1 cellular context compared by ENCODE assay signal in the genomic region with DNA sequence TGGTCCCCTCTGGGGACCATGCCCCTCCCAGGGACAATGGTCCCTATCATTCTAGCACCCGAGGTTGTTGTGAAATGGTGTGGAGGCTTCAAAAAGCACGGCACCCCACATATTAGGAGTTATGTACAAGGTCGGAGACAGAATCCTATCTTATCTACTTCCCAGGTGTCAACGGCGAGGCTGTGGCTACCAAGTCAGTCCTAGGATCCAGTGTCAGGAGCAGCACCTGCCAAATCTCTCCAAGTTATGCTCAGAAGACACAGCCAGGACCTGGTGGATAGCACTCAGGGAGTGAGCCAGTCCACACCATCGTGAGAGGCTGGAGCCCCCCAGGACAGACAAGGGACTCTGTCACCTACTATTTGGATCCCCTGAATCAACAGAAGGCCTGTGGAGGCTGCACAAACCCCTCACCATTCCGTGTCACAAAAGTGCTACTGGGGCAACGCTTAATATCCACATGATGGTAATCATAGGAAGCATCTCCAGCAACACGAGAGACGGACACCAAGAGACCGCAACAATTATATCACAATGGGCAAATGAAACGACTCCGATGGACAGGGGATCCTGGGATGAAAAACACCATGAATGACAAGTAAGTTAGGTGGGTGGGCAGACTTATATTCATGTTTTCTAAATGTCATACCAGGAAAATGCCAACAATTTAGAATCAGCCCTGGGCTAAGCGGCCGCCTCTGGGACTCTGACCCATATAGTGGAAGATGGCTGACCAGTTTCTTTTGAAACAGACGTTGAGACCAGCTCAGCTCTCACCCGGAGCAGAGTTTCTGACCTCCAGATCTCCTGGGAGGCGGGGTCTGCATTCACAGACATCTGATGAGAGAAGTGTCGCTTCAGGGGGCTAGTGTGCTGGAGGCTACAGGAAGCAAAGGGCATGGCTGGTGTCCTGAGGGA.
TF ChIP-seq lines count a peak whose summit lies in the region.

No MANE protein-coding gene starts in this region.

TF ChIP-seq in K562, 482 proteins besides CTCF, POLR2A, EP300 and RAD21 (continued from another document and continues in another):
- TF ChIP-seq ZC3H4 (CRISPR knock-in tag; IDR thresholded peaks at IDR 0.05; ENCODE audit: borderline replicate concordance), result no peak
- no peak for TF ChIP-seq ZNF384 (IDR thresholded peaks at IDR 0.05; ENCODE audit: low read depth, low read length)
- no peak for TF ChIP-seq MCM7 (IDR thresholded peaks at IDR 0.05)
- TF ChIP-seq RBM14 (IDR thresholded peaks at IDR 0.05; ENCODE audit: borderline replicate concordance, insufficient read depth, low read depth, low read length), result no peak
- no peak for TF ChIP-seq ZNF75A (CRISPR knock-in tag; IDR thresholded peaks at IDR 0.05)
- TF ChIP-seq RBM25 (IDR thresholded peaks at IDR 0.05; ENCODE audit: low read depth, low read length, severe bottlenecking), result no peak
- TF ChIP-seq E4F1 (CRISPR knock-in tag; IDR thresholded peaks at IDR 0.05; ENCODE audit: borderline replicate concordance), result no peak
- TF ChIP-seq BHLHE40 (IDR thresholded peaks at IDR 0.05; ENCODE audit: low read length), result no peak
- TF ChIP-seq ZNF174 (CRISPR knock-in tag; IDR thresholded peaks at IDR 0.05), result no peak
- TF ChIP-seq PTRF (tag; IDR thresholded peaks at IDR 0.05), result no peak
- no peak for TF ChIP-seq ZNF133 (CRISPR knock-in tag; IDR thresholded peaks at IDR 0.05)
- TF ChIP-seq POLR2H (tag; IDR thresholded peaks at IDR 0.05; ENCODE audit: low read depth), result no peak
- TF ChIP-seq NR2C2 (CRISPR knock-in tag; IDR thresholded peaks at IDR 0.05), result no peak
- TF ChIP-seq NR2C2 (tag; IDR thresholded peaks at IDR 0.05), result no peak
- TF ChIP-seq ZNF277 (CRISPR knock-in tag; IDR thresholded peaks at IDR 0.05; ENCODE audit: borderline replicate concordance), result no peak; the same call in 1 of the 2 replicates
- TF ChIP-seq ZNF140 (CRISPR knock-in tag; IDR thresholded peaks at IDR 0.05), result no peak
- no peak for TF ChIP-seq XRCC5 (IDR thresholded peaks at IDR 0.05; ENCODE audit: low read depth, low read length)
- TF ChIP-seq U2AF2 (optimal IDR thresholded peaks at IDR 0.05; ENCODE audit: low read depth, low read length), result no peak
- no peak for TF ChIP-seq ZC3H8 (IDR thresholded peaks at IDR 0.05)
- TF ChIP-seq GABPB2 (CRISPR knock-in tag; conservative IDR thresholded peaks at IDR 0.05), result no peak
- TF ChIP-seq SNIP1 (IDR thresholded peaks at IDR 0.05; ENCODE audit: low read depth), result no peak
- peak; percentile 80; the same call in 1 of the 2 replicates for TF ChIP-seq ZNF12 (CRISPR knock-in tag; IDR thresholded peaks at IDR 0.05)
- no peak for TF ChIP-seq KLF6 (CRISPR knock-in tag; IDR thresholded peaks at IDR 0.05; ENCODE audit: borderline replicate concordance)
- TF ChIP-seq BCOR (IDR thresholded peaks at IDR 0.05), result no peak
- peak; percentile 37; the same call in 1 of the 2 replicates for TF ChIP-seq ZNF263 (CRISPR knock-in tag; IDR thresholded peaks at IDR 0.05; ENCODE audit: borderline replicate concordance)
- no peak for TF ChIP-seq HCFC1 (IDR thresholded peaks at IDR 0.05; ENCODE audit: low read depth, low read length)
- TF ChIP-seq, protein P1, sequence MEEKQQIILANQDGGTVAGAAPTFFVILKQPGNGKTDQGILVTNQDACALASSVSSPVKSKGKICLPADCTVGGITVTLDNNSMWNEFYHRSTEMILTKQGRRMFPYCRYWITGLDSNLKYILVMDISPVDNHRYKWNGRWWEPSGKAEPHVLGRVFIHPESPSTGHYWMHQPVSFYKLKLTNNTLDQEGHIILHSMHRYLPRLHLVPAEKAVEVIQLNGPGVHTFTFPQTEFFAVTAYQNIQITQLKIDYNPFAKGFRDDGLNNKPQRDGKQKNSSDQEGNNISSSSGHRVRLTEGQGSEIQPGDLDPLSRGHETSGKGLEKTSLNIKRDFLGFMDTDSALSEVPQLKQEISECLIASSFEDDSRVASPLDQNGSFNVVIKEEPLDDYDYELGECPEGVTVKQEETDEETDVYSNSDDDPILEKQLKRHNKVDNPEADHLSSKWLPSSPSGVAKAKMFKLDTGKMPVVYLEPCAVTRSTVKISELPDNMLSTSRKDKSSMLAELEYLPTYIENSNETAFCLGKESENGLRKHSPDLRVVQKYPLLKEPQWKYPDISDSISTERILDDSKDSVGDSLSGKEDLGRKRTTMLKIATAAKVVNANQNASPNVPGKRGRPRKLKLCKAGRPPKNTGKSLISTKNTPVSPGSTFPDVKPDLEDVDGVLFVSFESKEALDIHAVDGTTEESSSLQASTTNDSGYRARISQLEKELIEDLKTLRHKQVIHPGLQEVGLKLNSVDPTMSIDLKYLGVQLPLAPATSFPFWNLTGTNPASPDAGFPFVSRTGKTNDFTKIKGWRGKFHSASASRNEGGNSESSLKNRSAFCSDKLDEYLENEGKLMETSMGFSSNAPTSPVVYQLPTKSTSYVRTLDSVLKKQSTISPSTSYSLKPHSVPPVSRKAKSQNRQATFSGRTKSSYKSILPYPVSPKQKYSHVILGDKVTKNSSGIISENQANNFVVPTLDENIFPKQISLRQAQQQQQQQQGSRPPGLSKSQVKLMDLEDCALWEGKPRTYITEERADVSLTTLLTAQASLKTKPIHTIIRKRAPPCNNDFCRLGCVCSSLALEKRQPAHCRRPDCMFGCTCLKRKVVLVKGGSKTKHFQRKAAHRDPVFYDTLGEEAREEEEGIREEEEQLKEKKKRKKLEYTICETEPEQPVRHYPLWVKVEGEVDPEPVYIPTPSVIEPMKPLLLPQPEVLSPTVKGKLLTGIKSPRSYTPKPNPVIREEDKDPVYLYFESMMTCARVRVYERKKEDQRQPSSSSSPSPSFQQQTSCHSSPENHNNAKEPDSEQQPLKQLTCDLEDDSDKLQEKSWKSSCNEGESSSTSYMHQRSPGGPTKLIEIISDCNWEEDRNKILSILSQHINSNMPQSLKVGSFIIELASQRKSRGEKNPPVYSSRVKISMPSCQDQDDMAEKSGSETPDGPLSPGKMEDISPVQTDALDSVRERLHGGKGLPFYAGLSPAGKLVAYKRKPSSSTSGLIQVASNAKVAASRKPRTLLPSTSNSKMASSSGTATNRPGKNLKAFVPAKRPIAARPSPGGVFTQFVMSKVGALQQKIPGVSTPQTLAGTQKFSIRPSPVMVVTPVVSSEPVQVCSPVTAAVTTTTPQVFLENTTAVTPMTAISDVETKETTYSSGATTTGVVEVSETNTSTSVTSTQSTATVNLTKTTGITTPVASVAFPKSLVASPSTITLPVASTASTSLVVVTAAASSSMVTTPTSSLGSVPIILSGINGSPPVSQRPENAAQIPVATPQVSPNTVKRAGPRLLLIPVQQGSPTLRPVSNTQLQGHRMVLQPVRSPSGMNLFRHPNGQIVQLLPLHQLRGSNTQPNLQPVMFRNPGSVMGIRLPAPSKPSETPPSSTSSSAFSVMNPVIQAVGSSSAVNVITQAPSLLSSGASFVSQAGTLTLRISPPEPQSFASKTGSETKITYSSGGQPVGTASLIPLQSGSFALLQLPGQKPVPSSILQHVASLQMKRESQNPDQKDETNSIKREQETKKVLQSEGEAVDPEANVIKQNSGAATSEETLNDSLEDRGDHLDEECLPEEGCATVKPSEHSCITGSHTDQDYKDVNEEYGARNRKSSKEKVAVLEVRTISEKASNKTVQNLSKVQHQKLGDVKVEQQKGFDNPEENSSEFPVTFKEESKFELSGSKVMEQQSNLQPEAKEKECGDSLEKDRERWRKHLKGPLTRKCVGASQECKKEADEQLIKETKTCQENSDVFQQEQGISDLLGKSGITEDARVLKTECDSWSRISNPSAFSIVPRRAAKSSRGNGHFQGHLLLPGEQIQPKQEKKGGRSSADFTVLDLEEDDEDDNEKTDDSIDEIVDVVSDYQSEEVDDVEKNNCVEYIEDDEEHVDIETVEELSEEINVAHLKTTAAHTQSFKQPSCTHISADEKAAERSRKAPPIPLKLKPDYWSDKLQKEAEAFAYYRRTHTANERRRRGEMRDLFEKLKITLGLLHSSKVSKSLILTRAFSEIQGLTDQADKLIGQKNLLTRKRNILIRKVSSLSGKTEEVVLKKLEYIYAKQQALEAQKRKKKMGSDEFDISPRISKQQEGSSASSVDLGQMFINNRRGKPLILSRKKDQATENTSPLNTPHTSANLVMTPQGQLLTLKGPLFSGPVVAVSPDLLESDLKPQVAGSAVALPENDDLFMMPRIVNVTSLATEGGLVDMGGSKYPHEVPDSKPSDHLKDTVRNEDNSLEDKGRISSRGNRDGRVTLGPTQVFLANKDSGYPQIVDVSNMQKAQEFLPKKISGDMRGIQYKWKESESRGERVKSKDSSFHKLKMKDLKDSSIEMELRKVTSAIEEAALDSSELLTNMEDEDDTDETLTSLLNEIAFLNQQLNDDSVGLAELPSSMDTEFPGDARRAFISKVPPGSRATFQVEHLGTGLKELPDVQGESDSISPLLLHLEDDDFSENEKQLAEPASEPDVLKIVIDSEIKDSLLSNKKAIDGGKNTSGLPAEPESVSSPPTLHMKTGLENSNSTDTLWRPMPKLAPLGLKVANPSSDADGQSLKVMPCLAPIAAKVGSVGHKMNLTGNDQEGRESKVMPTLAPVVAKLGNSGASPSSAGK (IDR thresholded peaks at IDR 0.05), result no peak
- TF ChIP-seq ARNT (IDR thresholded peaks at IDR 0.05), result no peak
- TF ChIP-seq TCFL5 (CRISPR knock-in tag; conservative IDR thresholded peaks at IDR 0.05), result no peak
- TF ChIP-seq CEBPB (tag; IDR thresholded peaks at IDR 0.05), result 0 out of 2 replicates have a peak, but pooled peaks have one; percentile 23
- no peak for TF ChIP-seq MYNN (IDR thresholded peaks at IDR 0.05)
- TF ChIP-seq MYNN (CRISPR knock-in tag; IDR thresholded peaks at IDR 0.05), result no peak
- no peak for TF ChIP-seq L3MBTL2 (IDR thresholded peaks at IDR 0.05)
- TF ChIP-seq NCOA4 (IDR thresholded peaks at IDR 0.05; ENCODE audit: partially characterized antibody), result no peak
- TF ChIP-seq FOXA1 (IDR thresholded peaks at IDR 0.05; ENCODE audit: borderline replicate concordance), result no peak
- no peak; the same call in 1 of the 2 replicates for TF ChIP-seq EZH2 (IDR thresholded peaks at IDR 0.05; ENCODE audit: borderline replicate concordance, low read depth, low read length)
- TF ChIP-seq CREM (IDR thresholded peaks at IDR 0.05; ENCODE audit: low read depth), result no peak
- peak; percentile 72; the same call in 1 of the 2 replicates for TF ChIP-seq PHB (CRISPR knock-in tag; IDR thresholded peaks at IDR 0.05)
- TF ChIP-seq HNRNPK (IDR thresholded peaks at IDR 0.05; ENCODE audit: low read depth, low read length, poor library complexity, severe bottlenecking), result no peak
- no peak for TF ChIP-seq ZC3H11A (IDR thresholded peaks at IDR 0.05; ENCODE audit: low read depth, low read length)
- no peak for TF ChIP-seq TOE1 (IDR thresholded peaks at IDR 0.05; ENCODE audit: borderline replicate concordance)
- no peak for TF ChIP-seq TOE1 (CRISPR knock-in tag; IDR thresholded peaks at IDR 0.05; ENCODE audit: borderline replicate concordance, low read depth)
- no peak for TF ChIP-seq SMARCA4 (IDR thresholded peaks at IDR 0.05)
- no peak for TF ChIP-seq ZBED1 (IDR thresholded peaks at IDR 0.05)
- TF ChIP-seq, protein P2, sequence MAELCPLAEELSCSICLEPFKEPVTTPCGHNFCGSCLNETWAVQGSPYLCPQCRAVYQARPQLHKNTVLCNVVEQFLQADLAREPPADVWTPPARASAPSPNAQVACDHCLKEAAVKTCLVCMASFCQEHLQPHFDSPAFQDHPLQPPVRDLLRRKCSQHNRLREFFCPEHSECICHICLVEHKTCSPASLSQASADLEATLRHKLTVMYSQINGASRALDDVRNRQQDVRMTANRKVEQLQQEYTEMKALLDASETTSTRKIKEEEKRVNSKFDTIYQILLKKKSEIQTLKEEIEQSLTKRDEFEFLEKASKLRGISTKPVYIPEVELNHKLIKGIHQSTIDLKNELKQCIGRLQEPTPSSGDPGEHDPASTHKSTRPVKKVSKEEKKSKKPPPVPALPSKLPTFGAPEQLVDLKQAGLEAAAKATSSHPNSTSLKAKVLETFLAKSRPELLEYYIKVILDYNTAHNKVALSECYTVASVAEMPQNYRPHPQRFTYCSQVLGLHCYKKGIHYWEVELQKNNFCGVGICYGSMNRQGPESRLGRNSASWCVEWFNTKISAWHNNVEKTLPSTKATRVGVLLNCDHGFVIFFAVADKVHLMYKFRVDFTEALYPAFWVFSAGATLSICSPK (IDR thresholded peaks at IDR 0.05; ENCODE audit: borderline replicate concordance), result no peak
- no peak for TF ChIP-seq KAT8 (IDR thresholded peaks at IDR 0.05; ENCODE audit: low read depth)
- no peak for TF ChIP-seq POLR2B (IDR thresholded peaks at IDR 0.05; ENCODE audit: low read depth, partially characterized antibody)
- TF ChIP-seq LCOR (CRISPR knock-in tag; IDR thresholded peaks at IDR 0.05), result no peak
- no peak for TF ChIP-seq TEAD1 (CRISPR knock-in tag; IDR thresholded peaks at IDR 0.05)
- TF ChIP-seq NR1H2 (CRISPR knock-in tag; IDR thresholded peaks at IDR 0.05), result no peak
- TF ChIP-seq ZNF695 (CRISPR knock-in tag; IDR thresholded peaks at IDR 0.05), result no peak
- no peak for TF ChIP-seq KLF13 (tag; IDR thresholded peaks at IDR 0.05; ENCODE audit: borderline replicate concordance, low read depth)
- TF ChIP-seq, protein P3, sequence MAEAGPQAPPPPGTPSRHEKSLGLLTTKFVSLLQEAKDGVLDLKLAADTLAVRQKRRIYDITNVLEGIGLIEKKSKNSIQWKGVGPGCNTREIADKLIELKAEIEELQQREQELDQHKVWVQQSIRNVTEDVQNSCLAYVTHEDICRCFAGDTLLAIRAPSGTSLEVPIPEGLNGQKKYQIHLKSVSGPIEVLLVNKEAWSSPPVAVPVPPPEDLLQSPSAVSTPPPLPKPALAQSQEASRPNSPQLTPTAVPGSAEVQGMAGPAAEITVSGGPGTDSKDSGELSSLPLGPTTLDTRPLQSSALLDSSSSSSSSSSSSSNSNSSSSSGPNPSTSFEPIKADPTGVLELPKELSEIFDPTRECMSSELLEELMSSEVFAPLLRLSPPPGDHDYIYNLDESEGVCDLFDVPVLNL (CRISPR knock-in tag; IDR thresholded peaks at IDR 0.05; ENCODE audit: low read depth), result no peak
